1 cellular context compared by ENCODE assay signal in genomic region chr1:116634386-116634785, GRCh38. TPM values are rescaled to one million over a fixed set of nuclear protein-coding genes. Genes with fewer than 3 reads are reported as not detected.
"Had no signal": no experiment of that assay in that cellular context is flagged by ENCODE, and none has a peak within 500 bp of the region (broad histone marks: within the 10 kb centered on the region; RNA-seq: fewer than 3 reads in every experiment).

No MANE protein-coding gene starts in this region.

RNA-seq across cellular contexts. Expression of gene IGSF3, which starts 33.1 kb away (rescaled TPM):
- polyA plus RNA-seq: immature natural killer cell had no signal
